ENCODE assay signal across 18 cellular contexts in the genomic region with DNA sequence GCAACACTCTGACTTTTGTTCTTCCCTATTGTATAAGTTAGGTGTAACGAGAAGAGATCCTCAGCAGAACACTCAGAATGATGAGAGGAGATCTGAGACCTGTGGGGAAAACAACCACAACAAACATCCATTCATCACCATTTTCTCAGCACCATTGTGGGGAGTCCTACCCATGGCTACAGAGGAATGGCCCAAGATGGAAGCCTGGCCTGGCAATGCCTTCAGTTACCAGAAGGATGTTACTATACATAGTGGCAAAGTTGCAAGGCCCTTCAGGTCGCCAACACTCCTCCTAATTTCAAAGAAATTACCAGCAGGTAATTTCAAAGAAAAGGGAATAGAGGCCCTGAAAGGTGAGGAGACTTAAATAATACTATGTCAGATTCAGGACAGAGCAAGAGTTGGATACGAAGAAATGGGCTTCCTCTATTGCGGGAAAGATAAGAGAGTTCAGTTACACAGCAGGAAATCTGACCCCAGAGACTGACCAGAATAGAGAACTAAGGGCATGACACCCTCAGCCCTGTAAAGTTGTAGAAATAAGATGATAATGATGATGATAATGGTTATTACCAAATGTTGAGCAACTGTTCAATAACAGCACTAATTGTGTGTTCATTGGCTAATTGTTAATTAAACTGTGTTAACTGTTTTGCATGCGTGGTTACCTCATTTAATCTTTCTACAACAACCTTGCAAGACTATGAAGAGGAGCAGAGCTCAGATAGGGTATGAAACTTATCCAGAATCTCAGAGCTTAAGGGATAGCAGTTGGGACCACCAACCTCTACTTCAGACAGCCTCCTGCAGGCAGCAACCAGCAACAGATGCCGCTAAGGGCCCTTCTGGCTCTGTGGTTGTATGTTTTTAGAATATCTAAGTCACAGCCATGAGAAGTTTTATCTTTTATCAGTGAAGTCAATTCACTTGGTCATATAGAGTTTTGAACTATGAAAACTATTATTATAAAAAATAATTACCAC. TPM values are rescaled to one million over a fixed set of nuclear protein-coding genes. Genes with fewer than 3 reads are reported as not detected.
DNase-seq lines count a peak whose midpoint lies in the region; ATAC-seq and TF ChIP-seq lines count a peak whose summit lies in the region.
"Had no signal": no experiment of that assay in that cellular context is flagged by ENCODE, and none has a peak within 500 bp of the region (broad histone marks: within the 10 kb centered on the region; RNA-seq: fewer than 3 reads in every experiment).

No MANE protein-coding gene starts in this region.

- H3K4me3 Mint-ChIP-seq in activated naive CD8-positive, alpha-beta T cell: peak overlapping the region; percentile 28
- H3K4me3 Mint-ChIP-seq in activated naive CD8-positive, alpha-beta T cell treated with anti-CD3 and anti-CD28 coated beads, Interleukin-2, amount 50 U/mL, for 24 hours: no peak overlapping the region
- peak overlapping the region; percentile 23 for H3K4me3 Mint-ChIP-seq in activated CD8-positive, alpha-beta T cell treated with anti-CD3 and anti-CD28 coated beads, Interleukin-2, amount 10 ng/mL, durations not matched to agents 7 days and 5 days
- H3K4me3 Mint-ChIP-seq: activated B cell treated with CpG ODN at 0.5 μM for 24 hours, H9 had no signal

- no peaks in the 10 kb centered on the region for H3K36me3 ChIP-seq in upper lobe of right lung
- H3K36me3 ChIP-seq: vagina had no signal

- no peak overlapping the region for H3K27ac Mint-ChIP-seq in activated naive CD8-positive, alpha-beta T cell
- H3K27ac Mint-ChIP-seq in activated naive CD8-positive, alpha-beta T cell treated with anti-CD3 and anti-CD28 coated beads, Interleukin-2, amount 50 U/mL, for 24 hours: no peak overlapping the region
- H3K27ac Mint-ChIP-seq in activated CD8-positive, alpha-beta T cell treated with anti-CD3 and anti-CD28 coated beads, Interleukin-2, amount 10 ng/mL, durations not matched to agents 7 days and 5 days: peak overlapping the region; percentile 84
- H3K27ac Mint-ChIP-seq: activated B cell treated with CpG ODN at 0.5 μM for 24 hours, H9 had no signal

- intact Hi-C loops in upper lobe of right lung (cut with DNase I): no loop called here

- H3K27ac ChIP-seq in upper lobe of right lung: no peak overlapping the region
- H3K27ac ChIP-seq: vagina had no signal

- peaks cover 12% of the 10 kb centered on the region for H3K4me1 ChIP-seq in upper lobe of right lung

- H3K4me1 Mint-ChIP-seq in activated naive CD8-positive, alpha-beta T cell (ENCODE audit: low read depth): peaks cover 47% of the 10 kb centered on the region
- peaks cover 44% of the 10 kb centered on the region for H3K4me1 Mint-ChIP-seq in activated naive CD8-positive, alpha-beta T cell treated with anti-CD3 and anti-CD28 coated beads, Interleukin-2, amount 50 U/mL, for 24 hours
- H3K4me1 Mint-ChIP-seq in activated CD8-positive, alpha-beta T cell treated with anti-CD3 and anti-CD28 coated beads, Interleukin-2, amount 10 ng/mL, durations not matched to agents 7 days and 5 days (ENCODE audit: low read depth): peaks cover 69% of the 10 kb centered on the region

- H3K27me3 ChIP-seq in upper lobe of right lung: no peaks in the 10 kb centered on the region
- H3K27me3 ChIP-seq: vagina had no signal

- H3K27me3 Mint-ChIP-seq in activated naive CD8-positive, alpha-beta T cell: peaks cover 1% of the 10 kb centered on the region
- peaks cover 2% of the 10 kb centered on the region for H3K27me3 Mint-ChIP-seq in activated naive CD8-positive, alpha-beta T cell treated with anti-CD3 and anti-CD28 coated beads, Interleukin-2, amount 50 U/mL, for 24 hours
- H3K27me3 Mint-ChIP-seq in activated CD8-positive, alpha-beta T cell treated with anti-CD3 and anti-CD28 coated beads, Interleukin-2, amount 10 ng/mL, durations not matched to agents 7 days and 5 days (ENCODE audit: low read depth): no peaks in the 10 kb centered on the region
- H3K27me3 Mint-ChIP-seq: activated B cell treated with CpG ODN at 0.5 μM for 24 hours had no signal

- no peaks in the 10 kb centered on the region for H3K9me3 Mint-ChIP-seq in activated naive CD8-positive, alpha-beta T cell (ENCODE audit: low read depth)
- no peaks in the 10 kb centered on the region for H3K9me3 Mint-ChIP-seq in activated naive CD8-positive, alpha-beta T cell treated with anti-CD3 and anti-CD28 coated beads, Interleukin-2, amount 50 U/mL, for 24 hours
- peaks cover 7% of the 10 kb centered on the region for H3K9me3 Mint-ChIP-seq in activated CD8-positive, alpha-beta T cell treated with anti-CD3 and anti-CD28 coated beads, Interleukin-2, amount 10 ng/mL, durations not matched to agents 7 days and 5 days (ENCODE audit: insufficient read depth)
- H3K9me3 Mint-ChIP-seq: activated B cell treated with CpG ODN at 0.5 μM for 24 hours, H9 had no signal

- no peak for TF ChIP-seq CTCF in upper lobe of right lung (IDR thresholded peaks at IDR 0.05)

- H3K9me3 ChIP-seq in upper lobe of right lung: no peaks in the 10 kb centered on the region
- H3K9me3 ChIP-seq: vagina had no signal

- CTCF ChIA-PET in activated CD8-positive, alpha-beta T cell treated with anti-CD3 and anti-CD28 coated beads, Interleukin-2, amount 10 ng/mL, durations not matched to agents 7 days and 5 days (lab: Charles Lee): interaction anchor here (0.9 to 6.8 kb wide), 9 partner anchors 10 to 144 kb away, joined by 3 to 181 read pairs (median 14); no protein-coding TSS in a partner anchor

- no peak overlapping the region for H3K4me3 ChIP-seq in upper lobe of right lung
- H3K4me3 ChIP-seq: vagina had no signal

- no peak for ATAC-seq in activated naive CD8-positive, alpha-beta T cell treated with anti-CD3 and anti-CD28 coated beads, Interleukin-2, amount 50 U/mL, for 24 hours
- ATAC-seq in activated CD8-positive, alpha-beta T cell treated with anti-CD3 and anti-CD28 coated beads, Interleukin-2, amount 10 ng/mL, durations not matched to agents 7 days and 5 days: peak; percentile 27
- ATAC-seq in upper lobe of right lung (peak; percentile 59), HG02973 (IDR thresholded peaks at IDR 0.05; ENCODE audit: unreplicated experiment) (no peak)
- ATAC-seq: right cardiac atrium had no signal

- no peaks in the 10 kb centered on the region for H3K36me3 Mint-ChIP-seq in activated naive CD8-positive, alpha-beta T cell
- H3K36me3 Mint-ChIP-seq in activated naive CD8-positive, alpha-beta T cell treated with anti-CD3 and anti-CD28 coated beads, Interleukin-2, amount 50 U/mL, for 24 hours (ENCODE audit: low read depth): no peaks in the 10 kb centered on the region
- H3K36me3 Mint-ChIP-seq in activated CD8-positive, alpha-beta T cell treated with anti-CD3 and anti-CD28 coated beads, Interleukin-2, amount 10 ng/mL, durations not matched to agents 7 days and 5 days (ENCODE audit: low read depth): peaks cover 27% of the 10 kb centered on the region

- DNase-seq in activated naive CD8-positive, alpha-beta T cell treated with anti-CD3 and anti-CD28 coated beads, Interleukin-2, amount 50 U/mL, for 24 hours: no peak
- peak; percentile 56 for DNase-seq in NOMO-1 treated with dmso at 0.1 percent for 144 hours (lab: John Stamatoyannopoulos, UW; ENCODE audit: unreplicated experiment)
- DNase-seq in activated CD8-positive, alpha-beta T cell treated with anti-CD3 and anti-CD28 coated beads, Interleukin-2, amount 10 ng/mL, durations not matched to agents 7 days and 5 days: peak; percentile 39
- no peak for DNase-seq in upper lobe of right lung
- no peak for DNase-seq in ecto neural progenitor cell (ENCODE audit: low spot score)
- DNase-seq in HuH-7 (ENCODE audit: low spot score): no peak
- DNase-seq: activated B cell treated with CpG ODN at 0.5 μM for 24 hours, caudate nucleus, H9, hypothalamus, kidney glomerular epithelial cell, NCI-H2081 treated with DMSO at 0.1 percent for 48 hours, NCI-H526, right cardiac atrium had no signal

- POLR2A ChIA-PET in activated CD8-positive, alpha-beta T cell treated with anti-CD3 and anti-CD28 coated beads, Interleukin-2, amount 10 ng/mL, durations not matched to agents 7 days and 5 days (lab: Charles Lee): no interaction called here

RNA-seq across cellular contexts. Expression of a gene that starts 37.5 kb away (rescaled TPM):
- not detected for total RNA-seq in activated CD8-positive, alpha-beta T cell treated with anti-CD3 and anti-CD28 coated beads, Interleukin-2, amount 10 ng/mL, durations not matched to agents 7 days and 5 days
- 7.6 TPM for total RNA-seq in upper lobe of right lung
- total RNA-seq: H9, M059J, vagina had no signal

Comparison
In these comparisons a context has a peak if more than half of its experiments do, and no peak if none do; other contexts are left out.
1. ATAC-seq: peak in activated CD8-positive, alpha-beta T cell treated with anti-CD3 and anti-CD28 coated beads, Interleukin-2, amount 10 ng/mL, durations not matched to agents 7 days and 5 days (single experiment) and upper lobe of right lung (single experiment); none in activated naive CD8-positive, alpha-beta T cell treated with anti-CD3 and anti-CD28 coated beads, Interleukin-2, amount 50 U/mL, for 24 hours (single experiment) and HG02973 (single experiment).
2. DNase-seq: peak in NOMO-1 treated with dmso at 0.1 percent for 144 hours (single experiment) and activated CD8-positive, alpha-beta T cell treated with anti-CD3 and anti-CD28 coated beads, Interleukin-2, amount 10 ng/mL, durations not matched to agents 7 days and 5 days (single experiment); none in activated naive CD8-positive, alpha-beta T cell treated with anti-CD3 and anti-CD28 coated beads, Interleukin-2, amount 50 U/mL, for 24 hours (single experiment), upper lobe of right lung (single experiment), ecto neural progenitor cell (single experiment) and HuH-7 (single experiment).